Comparison of ENCODE assay signal across 14 cellular contexts in genomic region chr1:210586785-210587184, GRCh38.
DNase-seq lines count a peak whose midpoint lies in the region; ATAC-seq and TF ChIP-seq lines count a peak whose summit lies in the region.
"Had no signal": no experiment of that assay in that cellular context is flagged by ENCODE, and none has a peak within 500 bp of the region (broad histone marks: within the 10 kb centered on the region; RNA-seq: fewer than 3 reads in every experiment).

No MANE protein-coding gene starts in this region.

- no peaks in the 10 kb centered on the region for H4K20me1 ChIP-seq in hepatocyte (ENCODE audit: insufficient read depth, poor library complexity, severe bottlenecking)
- H4K20me1 ChIP-seq in GM23248 (ENCODE audit: insufficient read depth), result no peaks in the 10 kb centered on the region

- 81% methylated on average over 4 of the region's 4 CpGs for WGBS in hepatocyte (ENCODE audit: low lambda C conversion rate, missing lambda C conversion rate)
- WGBS in GM23248 (ENCODE audit: low coverage in 1 of 2, low lambda C conversion rate in 2 of 2, missing lambda C conversion rate in 2 of 2), 2 experiments, result 20 to 22% methylated on average over 4 of the region's 4 CpGs
- 35 to 40% (median 39%) methylated on average over 4 of the region's 4 CpGs for WGBS in psoas muscle, 3 donors

- H2AFZ ChIP-seq in hepatocyte (no peak overlapping the region), GM23248 (no peak overlapping the region)

- no peak overlapping the region for H3K9ac ChIP-seq in GM23248

- DNase-seq in C1 segment of cervical spinal cord (lab: John Stamatoyannopoulos, UW) (peak in 10 of 14 donors; percentile 3 to 38 (median 20)), NCI-H1105 treated with DMSO at 0.1 percent for 48 hours (lab: John Stamatoyannopoulos, UW) (peak; percentile 63), astrocyte of the spinal cord (ENCODE audit: low read depth, low spot score) (peak; percentile 6), middle frontal gyrus (ENCODE audit: extremely low spot score, low spot score) (peak; percentile 62), hepatocyte (ENCODE audit: low spot score) (no peak), GM23248 (no peak), psoas muscle (no peak)
- DNase-seq in stimulated activated CD4-positive, alpha-beta T cell treated with anti-CD3 and anti-CD28 coated beads, Interleukin-4, amount 100 ng/mL, for 24 hours, result no peak
- DNase-seq: Caco-2; NCI-H510A; stimulated activated CD4-positive, alpha-beta T cell treated with anti-CD3 and anti-CD28 coated beads, Interleukin-2, amount 100 ng/mL, for 48 hours had no signal

- no peak overlapping the region for H3K4me2 ChIP-seq in hepatocyte
- H3K4me2 ChIP-seq in GM23248 (ENCODE audit: unreplicated experiment), result no peak overlapping the region

- in situ Hi-C loops in astrocyte of the spinal cord (cut with HindIII; ENCODE audit: low sequenced_read_pairs) (no loop called here), GM23248 (cut with MboI) (no loop called here)

- H3K9me3 ChIP-seq in hepatocyte (ENCODE audit: low read depth) (no peaks in the 10 kb centered on the region), GM23248 (ENCODE audit: low read depth) (no peaks in the 10 kb centered on the region), psoas muscle (no peaks in the 10 kb centered on the region)
- H3K9me3 ChIP-seq: Caco-2, SJSA1, suprapubic skin had no signal

- no peak for TF ChIP-seq CTCF in astrocyte of the spinal cord (IDR thresholded peaks at IDR 0.05; ENCODE audit: low read depth, low read length)
- no peak for TF ChIP-seq CTCF in hepatocyte (IDR thresholded peaks at IDR 0.05; ENCODE audit: poor library complexity)
- TF ChIP-seq CTCF in psoas muscle (IDR thresholded peaks at IDR 0.05), result no peak

- H3K36me3 ChIP-seq in hepatocyte (replicated peaks; ENCODE audit: insufficient read depth, low read depth), result no peaks in the 10 kb centered on the region
- no peaks in the 10 kb centered on the region for H3K36me3 ChIP-seq in GM23248 (ENCODE audit: low read depth)
- no peaks in the 10 kb centered on the region for H3K36me3 ChIP-seq in psoas muscle (ENCODE audit: insufficient read depth in 1 of 2, low read depth in 1 of 2)
- H3K36me3 ChIP-seq: SJSA1, suprapubic skin had no signal

- H3K27me3 ChIP-seq in hepatocyte, result peaks cover 2% of the 10 kb centered on the region
- no peaks in the 10 kb centered on the region for H3K27me3 ChIP-seq in GM23248 (replicated peaks; ENCODE audit: insufficient read depth)
- no peaks in the 10 kb centered on the region for H3K27me3 ChIP-seq in psoas muscle (ENCODE audit: insufficient read depth in 3 of 3, low read length in 2 of 3)
- H3K27me3 ChIP-seq: SJSA1, suprapubic skin had no signal

- H3K9me2 ChIP-seq in hepatocyte (replicated peaks; ENCODE audit: insufficient read depth) (no peaks in the 10 kb centered on the region), GM23248 (ENCODE audit: insufficient read depth) (no peaks in the 10 kb centered on the region)

- intact Hi-C loops in psoas muscle (cut with DNase I), result loop anchor here in 1 of 2 donors (10.0 kb wide), 1 partner anchor 1068 kb away; no protein-coding TSS in a partner anchor

- H3K79me2 ChIP-seq in hepatocyte, result no peaks in the 10 kb centered on the region
- H3K79me2 ChIP-seq in GM23248 (ENCODE audit: insufficient read depth), result no peaks in the 10 kb centered on the region

- no peaks in the 10 kb centered on the region for H3F3A ChIP-seq in GM23248 (ENCODE audit: insufficient read depth)

- no peak for ATAC-seq in psoas muscle
- ATAC-seq: left lobe of liver had no signal

- H3K27ac ChIP-seq in hepatocyte (no peak overlapping the region), GM23248 (no peak overlapping the region), psoas muscle (no peak overlapping the region)
- H3K27ac ChIP-seq: SJSA1, suprapubic skin had no signal

- no peak overlapping the region for H3K4me3 ChIP-seq in astrocyte of the spinal cord (ENCODE audit: low read depth, low read length)
- H3K4me3 ChIP-seq in hepatocyte, result no peak overlapping the region
- no peak overlapping the region for H3K4me3 ChIP-seq in GM23248
- no peak overlapping the region for H3K4me3 ChIP-seq in psoas muscle
- H3K4me3 ChIP-seq: SJSA1, suprapubic skin had no signal

- H3K4me1 ChIP-seq in hepatocyte (ENCODE audit: insufficient read depth), result no peaks in the 10 kb centered on the region
- H3K4me1 ChIP-seq in GM23248 (ENCODE audit: insufficient read depth), result no peaks in the 10 kb centered on the region
- no peaks in the 10 kb centered on the region for H3K4me1 ChIP-seq in psoas muscle
- H3K4me1 ChIP-seq: Caco-2, SJSA1, suprapubic skin had no signal

Comparison
In these comparisons a context has a peak if more than half of its experiments do, and no peak if none do; other contexts are left out.
1. DNase-seq: peak in C1 segment of cervical spinal cord (10 of 14), NCI-H1105 treated with DMSO at 0.1 percent for 48 hours (single experiment), astrocyte of the spinal cord (single experiment) and middle frontal gyrus (single experiment); none in hepatocyte (single experiment), stimulated activated CD4-positive, alpha-beta T cell treated with anti-CD3 and anti-CD28 coated beads, Interleukin-4, amount 100 ng/mL, for 24 hours (single experiment), GM23248 (single experiment) and psoas muscle (0 of 2).